In genomic region chr10:73871915-73872710, GRCh38 we compare ENCODE assay signal across 9 cellular contexts. TPM values are rescaled to one million over a fixed set of nuclear protein-coding genes. Genes with fewer than 3 reads are reported as not detected.
DNase-seq lines count a peak whose midpoint lies in the region; ATAC-seq and TF ChIP-seq lines count a peak whose summit lies in the region.
"Had no signal": no experiment of that assay in that cellular context is flagged by ENCODE, and none has a peak within 500 bp of the region (broad histone marks: within the 10 kb centered on the region; RNA-seq: fewer than 3 reads in every experiment).

No MANE protein-coding gene starts in this region.

- H4K20me1 ChIP-seq in HCT116 (ENCODE audit: insufficient read depth): no peaks in the 10 kb centered on the region

- H3K4me1 ChIP-seq in HCT116 (ENCODE audit: control insufficient read depth in 1 of 2, insufficient read depth in 2 of 2, low read length in 2 of 2): peaks cover 26 to 43% of the 10 kb centered on the region in 2 experiments

- peaks cover 12 to 22% of the 10 kb centered on the region in 2 experiments; a peak in 3 of 4 replicates for H3K36me3 ChIP-seq in HCT116 (ENCODE audit: control insufficient read depth in 1 of 2, insufficient read depth in 2 of 2, low read length in 2 of 2)

- TF ChIP-seq CTCF in AG04449 (IDR thresholded peaks at IDR 0.05; ENCODE audit: insufficient read depth, low read length, missing control alignments) (peak; percentile 52), HCT116 (IDR thresholded peaks at IDR 0.05 in 2 of 3, conservative IDR thresholded peaks at IDR 0.05 in 1 of 3; ENCODE audit: borderline replicate concordance in 1 of 3, insufficient read depth in 1 of 3, low read depth in 2 of 3, low read length in 2 of 3) (no peak), brain (conservative IDR thresholded peaks at IDR 0.05) (no peak)

- no peak for TF ChIP-seq RAD21 in HCT116 (IDR thresholded peaks at IDR 0.05; ENCODE audit: low read depth)

- H3K4me3 Mint-ChIP-seq in brain: peak overlapping the region; percentile 73 to 87 (median 82)
- H3K4me3 Mint-ChIP-seq in memory B cell: peak overlapping the region; percentile 51

- peaks cover 50% of the 10 kb centered on the region for H3K79me2 ChIP-seq in HCT116 (ENCODE audit: insufficient read depth, low read length)

- H3K4me2 ChIP-seq in HCT116 (ENCODE audit: low read length): peak overlapping the region; percentile 77; the same call in 1 of the 2 replicates

- RAD21 ChIA-PET in HCT116 (lab: Charles Lee; ENCODE audit: low non-redundant PET in 1 of 2, low total read pairs in 2 of 2, uncharacterized antibody in 2 of 2, unreplicated experiment in 2 of 2): no interaction called here

- no peak for ATAC-seq in HCT116
- ATAC-seq in memory B cell (ENCODE audit: low read depth): no peak
- ATAC-seq in GM19351 (IDR thresholded peaks at IDR 0.05; ENCODE audit: unreplicated experiment): no peak
- ATAC-seq in HG03135 (IDR thresholded peaks at IDR 0.05; ENCODE audit: unreplicated experiment): no peak

- DNase-seq in AG04449 (ENCODE audit: low read depth, low spot score): no peak
- DNase-seq in HCT116 (ENCODE audit: low read depth, low spot score): no peak
- DNase-seq in memory B cell (ENCODE audit: low spot score in 2 of 2): no peak
- DNase-seq in NCI-H446 treated with DMSO at 0.1 percent for 48 hours (lab: John Stamatoyannopoulos, UW): no peak
- DNase-seq in stimulated activated CD4-positive, alpha-beta T cell treated with anti-CD3 and anti-CD28 coated beads, Interleukin-4, amount 100 ng/mL, for 1 hour: no peak
- DNase-seq: activated CD4-positive, CD25-positive, alpha-beta regulatory T cell had no signal

- no peaks in the 10 kb centered on the region for H3K9me3 ChIP-seq in HCT116 (ENCODE audit: control insufficient read depth in 1 of 2, insufficient read depth in 1 of 2, low read depth in 1 of 2, low read length in 2 of 2)

- peak overlapping the region; percentile 12; the same call in 1 of the 2 replicates for H3K4me3 ChIP-seq in AG04449 (ENCODE audit: low read depth, low read length)
- H3K4me3 ChIP-seq in HCT116 (replicated peaks in 1 of 2; ENCODE audit: low read depth in 1 of 2, low read length in 2 of 2): no peak overlapping the region

- peaks cover 4% of the 10 kb centered on the region for H3K36me3 Mint-ChIP-seq in brain
- H3K36me3 Mint-ChIP-seq in memory B cell: peaks cover 6% of the 10 kb centered on the region

- H3K9ac ChIP-seq in HCT116 (ENCODE audit: low read length): no peak overlapping the region

- H3K27ac Mint-ChIP-seq in brain (peak overlapping the region in 4 of 5 experiments; percentile 53 to 83 (median 56)), memory B cell (peak overlapping the region; percentile 21)

- peaks cover 51% of the 10 kb centered on the region for H3K4me1 Mint-ChIP-seq in brain
- H3K4me1 Mint-ChIP-seq in memory B cell: peaks cover 30% of the 10 kb centered on the region

- H2AFZ ChIP-seq in HCT116 (ENCODE audit: low read depth, low read length, poor library complexity, severe bottlenecking): no peak overlapping the region

- CTCF ChIA-PET in AG04449 (lab: Yijun Ruan, JAX) (interaction anchor here (0.7 to 16.8 kb wide), 9 partner anchors 8 to 68 kb away, joined by 3 to 249 read pairs (median 4); no protein-coding TSS in a partner anchor), HCT116 (lab: Charles Lee) (no interaction called here)

- H3K27me3 Mint-ChIP-seq in brain (peaks cover 5% of the 10 kb centered on the region), memory B cell (no peaks in the 10 kb centered on the region)

- no peaks in the 10 kb centered on the region for H3K27me3 ChIP-seq in HCT116 (ENCODE audit: insufficient read depth, low read length)

- no peak for TF ChIP-seq POLR2A in HCT116 (IDR thresholded peaks at IDR 0.05; ENCODE audit: borderline replicate concordance, extremely low read depth, insufficient read depth, insufficient read length)

- BruUV-seq in HCT116 (replicated peaks; lab: Mats Ljungman, UMichigan): no TSS peak

- intact Hi-C loops in HCT116 (cut with micrococcal nuclease): no loop called here

- H3K9me3 Mint-ChIP-seq in brain (no peaks in the 10 kb centered on the region), memory B cell (no peaks in the 10 kb centered on the region)

- H3K9me2 ChIP-seq in HCT116 (ENCODE audit: insufficient read depth): no peaks in the 10 kb centered on the region

- H3K27ac ChIP-seq in HCT116 (ENCODE audit: low read depth, low read length): no peak overlapping the region

- POLR2A ChIA-PET in AG04449 (lab: Yijun Ruan, JAX) (no interaction called here), HCT116 (lab: Charles Lee) (no interaction called here)

TF ChIP-seq in HCT116, 20 proteins besides CTCF, POLR2A, EP300 and RAD21:
- TF ChIP-seq CBX3 (IDR thresholded peaks at IDR 0.05; ENCODE audit: low read depth) (no peak), TCF7L2 (IDR thresholded peaks at IDR 0.05; ENCODE audit: borderline replicate concordance, extremely low read depth, insufficient read depth, insufficient read length) (no peak), EZH2 (IDR thresholded peaks at IDR 0.05) (no peak), EGR1 (IDR thresholded peaks at IDR 0.05; ENCODE audit: low read depth) (no peak), POLR2AphosphoS5 (IDR thresholded peaks at IDR 0.05; ENCODE audit: low read depth, low read length) (no peak), ATF3 (IDR thresholded peaks at IDR 0.05) (no peak), ELF1 (IDR thresholded peaks at IDR 0.05; ENCODE audit: borderline replicate concordance, low read depth) (no peak), CEBPB (IDR thresholded peaks at IDR 0.05; ENCODE audit: low read depth) (no peak), REST (IDR thresholded peaks at IDR 0.05; ENCODE audit: low read depth) (no peak), MAX (IDR thresholded peaks at IDR 0.05) (no peak), ZFX (IDR thresholded peaks at IDR 0.05) (no peak), SP1 (IDR thresholded peaks at IDR 0.05; ENCODE audit: low read depth) (no peak)

RNA-seq across cellular contexts. Expression of gene CAMK2G, which starts 2.2 kb away (rescaled TPM):
- 28.3 TPM for total RNA-seq in HCT116 (2021; ENCODE audit: unreplicated experiment)
- 23.4 and 24.6 TPM in 2 replicates for polyA plus RNA-seq in HCT116 (2012)
- polyA plus RNA-seq in brain (ENCODE audit: insufficient read depth, low read depth, low replicate concordance): 49.5 TPM

RNA-seq across cellular contexts. Expression of gene PLAU, which starts 38.8 kb away (rescaled TPM):
- total RNA-seq in HCT116 (2021; ENCODE audit: unreplicated experiment): 60.3 TPM
- 103 and 107 TPM in 2 replicates for polyA plus RNA-seq in HCT116 (2012)
- 1.8 TPM for polyA plus RNA-seq in brain (ENCODE audit: insufficient read depth, low read depth, low replicate concordance)
